In the genomic region with DNA sequence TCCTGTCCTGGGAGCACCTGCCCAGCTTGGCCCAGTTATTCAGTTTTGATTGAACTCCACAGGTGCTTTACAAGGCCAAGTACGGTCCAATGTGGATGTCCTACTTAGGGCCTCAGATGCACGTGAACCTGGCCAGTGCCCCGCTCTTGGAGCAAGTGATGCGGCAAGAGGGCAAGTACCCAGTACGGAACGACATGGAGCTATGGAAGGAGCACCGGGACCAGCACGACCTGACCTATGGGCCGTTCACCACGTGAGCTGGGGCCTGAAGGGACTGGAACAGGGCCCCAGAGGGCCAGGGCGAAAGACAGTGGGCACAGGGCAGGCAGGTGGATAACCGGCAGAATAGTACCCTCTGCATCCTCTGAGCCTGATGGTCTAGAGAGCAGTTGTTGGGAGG, we compare ENCODE assay signal across 1 cellular context.
TF ChIP-seq lines count a peak whose summit lies in the region.

No MANE protein-coding gene starts in this region.

TF ChIP-seq in HepG2, 621 proteins besides CTCF, POLR2A, EP300 and RAD21:
- TF ChIP-seq YEATS4 (CRISPR knock-in tag; IDR thresholded peaks at IDR 0.05; ENCODE audit: borderline replicate concordance) (no peak), HHEX (CRISPR knock-in tag; IDR thresholded peaks at IDR 0.05) (no peak), EEA1 (CRISPR knock-in tag; IDR thresholded peaks at IDR 0.05; ENCODE audit: borderline replicate concordance) (0 out of 2 replicates have a peak, but pooled peaks have one; percentile 24), AGO2 (optimal IDR thresholded peaks at IDR 0.05; ENCODE audit: low read depth, low read length) (peak; percentile 31), ZNF891 (CRISPR knock-in tag; IDR thresholded peaks at IDR 0.05) (0 out of 2 replicates have a peak, but pooled peaks have one; percentile 51), NRL (CRISPR knock-in tag; IDR thresholded peaks at IDR 0.05; ENCODE audit: borderline replicate concordance) (0 out of 2 replicates have a peak, but pooled peaks have one; percentile 61)
- TF ChIP-seq, protein P1, sequence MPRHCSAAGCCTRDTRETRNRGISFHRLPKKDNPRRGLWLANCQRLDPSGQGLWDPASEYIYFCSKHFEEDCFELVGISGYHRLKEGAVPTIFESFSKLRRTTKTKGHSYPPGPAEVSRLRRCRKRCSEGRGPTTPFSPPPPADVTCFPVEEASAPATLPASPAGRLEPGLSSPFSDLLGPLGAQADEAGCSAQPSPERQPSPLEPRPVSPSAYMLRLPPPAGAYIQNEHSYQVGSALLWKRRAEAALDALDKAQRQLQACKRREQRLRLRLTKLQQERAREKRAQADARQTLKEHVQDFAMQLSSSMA (CRISPR knock-in tag; IDR thresholded peaks at IDR 0.05): 0 out of 2 replicates have a peak, but pooled peaks have one; percentile 69
